ENCODE assay signal across 1 cellular context in genomic region chr2:166372046-166372445, GRCh38.
TF ChIP-seq lines count a peak whose summit lies in the region.

No MANE protein-coding gene starts in this region.

TF ChIP-seq in HepG2, 621 proteins besides CTCF, POLR2A, EP300 and RAD21 (continued from another document and continues in another):
- TF ChIP-seq KIAA2018 (CRISPR knock-in tag; IDR thresholded peaks at IDR 0.05; ENCODE audit: borderline replicate concordance) = no peak
- TF ChIP-seq ELK4 (CRISPR knock-in tag; IDR thresholded peaks at IDR 0.05; ENCODE audit: borderline replicate concordance) = no peak
- no peak for TF ChIP-seq RXRA (CRISPR knock-in tag; IDR thresholded peaks at IDR 0.05)
- TF ChIP-seq ZNF280D (CRISPR knock-in tag; IDR thresholded peaks at IDR 0.05) = no peak
- TF ChIP-seq GRHL1 (CRISPR knock-in tag; conservative IDR thresholded peaks at IDR 0.05) = no peak
- TF ChIP-seq ZNF891 (CRISPR knock-in tag; IDR thresholded peaks at IDR 0.05) = no peak
- TF ChIP-seq ZNF143 (CRISPR knock-in tag; IDR thresholded peaks at IDR 0.05) = no peak
- no peak for TF ChIP-seq BCLAF1 (IDR thresholded peaks at IDR 0.05)
- no peak for TF ChIP-seq CENPX (CRISPR knock-in tag; IDR thresholded peaks at IDR 0.05)
- TF ChIP-seq ZKSCAN1 (IDR thresholded peaks at IDR 0.05; ENCODE audit: low read length) = no peak
- no peak for TF ChIP-seq THAP7 (CRISPR knock-in tag; IDR thresholded peaks at IDR 0.05)
- TF ChIP-seq HES4 (CRISPR knock-in tag; IDR thresholded peaks at IDR 0.05; ENCODE audit: borderline replicate concordance) = no peak
- no peak for TF ChIP-seq PBX3 (CRISPR knock-in tag; IDR thresholded peaks at IDR 0.05; ENCODE audit: borderline replicate concordance)
- TF ChIP-seq ZNF703 (CRISPR knock-in tag; IDR thresholded peaks at IDR 0.05; ENCODE audit: borderline replicate concordance) = no peak
- no peak for TF ChIP-seq SETDB1 (CRISPR knock-in tag; IDR thresholded peaks at IDR 0.05; ENCODE audit: borderline replicate concordance)
- no peak for TF ChIP-seq MYC (CRISPR knock-in tag; IDR thresholded peaks at IDR 0.05; ENCODE audit: borderline replicate concordance)
- TF ChIP-seq MIXL1 (CRISPR knock-in tag; IDR thresholded peaks at IDR 0.05) = peak; percentile 92
- TF ChIP-seq RBFOX2 (IDR thresholded peaks at IDR 0.05; ENCODE audit: low read depth, low read length) = no peak
- no peak for TF ChIP-seq ZKSCAN5 (CRISPR knock-in tag; IDR thresholded peaks at IDR 0.05)
- no peak for TF ChIP-seq ZNF746 (CRISPR knock-in tag; IDR thresholded peaks at IDR 0.05)
- no peak for TF ChIP-seq FLYWCH1 (CRISPR knock-in tag; IDR thresholded peaks at IDR 0.05)
- no peak for TF ChIP-seq CREB3 (CRISPR knock-in tag; IDR thresholded peaks at IDR 0.05)
- no peak for TF ChIP-seq ZBTB21 (CRISPR knock-in tag; IDR thresholded peaks at IDR 0.05)
- no peak for TF ChIP-seq KLF15 (CRISPR knock-in tag; IDR thresholded peaks at IDR 0.05; ENCODE audit: borderline replicate concordance)
- TF ChIP-seq STAG1 (CRISPR knock-in tag; IDR thresholded peaks at IDR 0.05) = no peak
- TF ChIP-seq PCBP2 (optimal IDR thresholded peaks at IDR 0.05; ENCODE audit: low read depth, low read length, poor library complexity, severe bottlenecking) = no peak
- no peak for TF ChIP-seq ZFP1 (CRISPR knock-in tag; IDR thresholded peaks at IDR 0.05)
- peak; percentile 75; the same call in 1 of the 2 replicates for TF ChIP-seq KDM6A (CRISPR knock-in tag; IDR thresholded peaks at IDR 0.05; ENCODE audit: low read depth)
- TF ChIP-seq TFE3 (CRISPR knock-in tag; IDR thresholded peaks at IDR 0.05) = peak; percentile 62; the same call in 1 of the 2 replicates
- no peak for TF ChIP-seq ATF5 (CRISPR knock-in tag; IDR thresholded peaks at IDR 0.05; ENCODE audit: low read depth)
- no peak for TF ChIP-seq ZBTB3 (CRISPR knock-in tag; IDR thresholded peaks at IDR 0.05; ENCODE audit: borderline replicate concordance, low read depth)
- peak; percentile 98 for TF ChIP-seq HNF4G (IDR thresholded peaks at IDR 0.05; ENCODE audit: borderline replicate concordance, low read depth, low read length)
- peak; percentile 95 for TF ChIP-seq HNF4G (CRISPR knock-in tag; IDR thresholded peaks at IDR 0.05; ENCODE audit: borderline replicate concordance, low read depth)
- no peak; the same call in 1 of the 2 replicates for TF ChIP-seq GFI1 (CRISPR knock-in tag; IDR thresholded peaks at IDR 0.05; ENCODE audit: borderline replicate concordance)
- no peak for TF ChIP-seq CHCHD3 (CRISPR knock-in tag; IDR thresholded peaks at IDR 0.05)
- TF ChIP-seq NBN (conservative IDR thresholded peaks at IDR 0.05) = no peak
